Comparison of ENCODE assay signal across 9 cellular contexts in the genomic region with DNA sequence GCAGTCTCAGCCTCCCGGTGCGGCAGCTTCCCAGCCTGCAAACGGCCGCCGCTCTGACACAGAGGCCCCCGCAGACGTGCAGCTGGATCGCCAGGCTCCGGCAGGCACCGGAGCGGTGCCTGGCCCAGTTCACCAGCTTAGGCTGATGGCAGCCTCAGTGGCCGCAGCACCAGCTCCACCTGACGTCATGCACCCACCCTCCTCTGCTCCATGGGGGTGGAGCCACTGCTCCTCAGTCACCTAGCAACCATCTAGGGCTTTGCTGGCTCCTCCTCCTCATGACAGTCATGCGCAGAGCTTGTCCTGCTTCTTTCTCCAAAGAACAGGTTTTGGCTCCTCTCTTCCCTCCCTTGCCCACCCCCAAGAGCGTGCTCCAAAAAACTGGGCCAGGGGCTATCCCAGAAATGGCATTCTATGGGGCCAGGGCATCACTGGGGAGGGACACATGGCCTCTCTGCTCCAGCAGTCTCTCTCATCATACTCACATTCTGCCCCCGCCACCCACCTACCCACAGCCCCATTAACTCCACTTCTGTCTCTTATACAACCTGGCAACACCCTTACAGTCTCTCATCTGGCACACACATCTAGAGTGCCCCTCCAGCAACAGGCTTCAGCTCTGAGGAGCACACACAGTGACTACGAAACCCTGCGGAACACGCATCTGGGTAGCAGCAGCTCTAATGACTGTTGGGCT. TPM values are rescaled to one million over a fixed set of nuclear protein-coding genes. Genes with fewer than 3 reads are reported as not detected.
A peak's percentile ranks its signal among the peaks of the same experiment; 100 is the strongest.
DNase-seq lines count a peak whose midpoint lies in the region; ATAC-seq and TF ChIP-seq lines count a peak whose summit lies in the region.
"Had no signal": no experiment of that assay in that cellular context is flagged by ENCODE, and none has a peak within 500 bp of the region (broad histone marks: within the 10 kb centered on the region; RNA-seq: fewer than 3 reads in every experiment).

No MANE protein-coding gene starts in this region.

- H3K36me3 Mint-ChIP-seq in CD4-positive, CD25-positive, alpha-beta regulatory T cell, result peaks cover 56% of the 10 kb centered on the region
- peaks cover 58% of the 10 kb centered on the region for H3K36me3 Mint-ChIP-seq in endothelial cell (ENCODE audit: low read depth, unreplicated experiment)

- peak overlapping the region; percentile 75 for H3K9ac ChIP-seq in mesenchymal stem cell (ENCODE audit: low read length)

- no peaks in the 10 kb centered on the region for H3K27me3 ChIP-seq in CD4-positive, CD25-positive, alpha-beta regulatory T cell (ENCODE audit: control insufficient read depth, insufficient read depth, low read length)
- H3K27me3 ChIP-seq in mesenchymal stem cell (ENCODE audit: control insufficient read depth in 1 of 2, insufficient read depth in 1 of 2, low read length in 2 of 2) (no peaks in the 10 kb centered on the region), aorta (ENCODE audit: control insufficient read depth in 1 of 2, insufficient read depth in 2 of 2, low read length in 1 of 2) (no peaks in the 10 kb centered on the region)

- H3K9me3 Mint-ChIP-seq in CD4-positive, CD25-positive, alpha-beta regulatory T cell, result no peaks in the 10 kb centered on the region
- no peaks in the 10 kb centered on the region for H3K9me3 Mint-ChIP-seq in endothelial cell (ENCODE audit: unreplicated experiment)
- H3K9me3 Mint-ChIP-seq: activated B cell treated with CpG ODN at 0.5 μM for 24 hours had no signal

- TF ChIP-seq CTCF in endothelial cell (IDR thresholded peaks at IDR 0.05; ENCODE audit: unreplicated experiment), result no peak

- no peak overlapping the region for H3K27ac ChIP-seq in CD4-positive, CD25-positive, alpha-beta regulatory T cell (ENCODE audit: insufficient read depth, low read length, poor library complexity, severe bottlenecking)
- no peak overlapping the region for H3K27ac ChIP-seq in mesenchymal stem cell (ENCODE audit: low read length, poor library complexity, severe bottlenecking)
- H3K27ac ChIP-seq in aorta (ENCODE audit: low read depth in 1 of 2, low read length in 2 of 2), result no peak overlapping the region

- no peak overlapping the region for H3K23ac ChIP-seq in mesenchymal stem cell (ENCODE audit: low read length in 2 of 2)

- H4K8ac ChIP-seq in mesenchymal stem cell (ENCODE audit: low read length), result no peak overlapping the region

- H2BK12ac ChIP-seq in mesenchymal stem cell (ENCODE audit: low read length in 2 of 2), result no peak overlapping the region

- intact Hi-C loops in aorta (cut with DNase I), result no loop called here

- H2BK120ac ChIP-seq in mesenchymal stem cell (ENCODE audit: low read depth, low read length), result no peak overlapping the region

- no peak overlapping the region for H3K4me2 ChIP-seq in mesenchymal stem cell (ENCODE audit: low read length, poor library complexity, severe bottlenecking)

- no peak overlapping the region for H3K14ac ChIP-seq in mesenchymal stem cell (ENCODE audit: low read length in 2 of 2)

- H3K4me1 ChIP-seq in CD4-positive, CD25-positive, alpha-beta regulatory T cell (ENCODE audit: control insufficient read depth, insufficient read depth, low read length, poor library complexity, severe bottlenecking), result peaks cover 3% of the 10 kb centered on the region
- peaks cover 12% of the 10 kb centered on the region for H3K4me1 ChIP-seq in mesenchymal stem cell (ENCODE audit: control insufficient read depth, insufficient read depth, low read depth, low read length)
- H3K4me1 ChIP-seq in aorta (ENCODE audit: control insufficient read depth in 1 of 2, insufficient read depth in 2 of 2, low read length in 2 of 2), result no peaks in the 10 kb centered on the region

- H3K27me3 Mint-ChIP-seq in CD4-positive, CD25-positive, alpha-beta regulatory T cell, result no peaks in the 10 kb centered on the region
- peaks cover 7% of the 10 kb centered on the region for H3K27me3 Mint-ChIP-seq in endothelial cell (ENCODE audit: unreplicated experiment)
- H3K27me3 Mint-ChIP-seq: activated B cell treated with CpG ODN at 0.5 μM for 24 hours had no signal

- no peak overlapping the region for H3K4me3 Mint-ChIP-seq in CD4-positive, CD25-positive, alpha-beta regulatory T cell
- H3K4me3 Mint-ChIP-seq in endothelial cell (ENCODE audit: unreplicated experiment), result peak overlapping the region; percentile 43
- H3K4me3 Mint-ChIP-seq: activated B cell treated with CpG ODN at 0.5 μM for 24 hours had no signal

- no peak overlapping the region for H3K4me3 ChIP-seq in CD4-positive, CD25-positive, alpha-beta regulatory T cell (ENCODE audit: low read depth, low read length)
- peak overlapping the region in 1 of 2 experiments; percentile 75 for H3K4me3 ChIP-seq in mesenchymal stem cell (ENCODE audit: insufficient read depth in 1 of 2, low read depth in 1 of 2, low read length in 2 of 2)
- no peak overlapping the region for H3K4me3 ChIP-seq in aorta (ENCODE audit: low read length in 2 of 2)

- peaks cover 74% of the 10 kb centered on the region for H3K79me1 ChIP-seq in mesenchymal stem cell (replicated peaks; ENCODE audit: low read length, poor library complexity, severe bottlenecking)

- no peak overlapping the region for H2BK5ac ChIP-seq in mesenchymal stem cell (ENCODE audit: low read depth, low read length, poor library complexity, severe bottlenecking)

- no peak overlapping the region for H2AFZ ChIP-seq in mesenchymal stem cell (ENCODE audit: low read depth, low read length)

- peaks cover 45% of the 10 kb centered on the region for H3K36me3 ChIP-seq in CD4-positive, CD25-positive, alpha-beta regulatory T cell (ENCODE audit: control insufficient read depth, insufficient read depth, low read length)
- peaks cover 51 to 61% of the 10 kb centered on the region in 2 experiments for H3K36me3 ChIP-seq in mesenchymal stem cell (ENCODE audit: control insufficient read depth in 1 of 2, insufficient read depth in 2 of 2, low read depth in 1 of 2, low read length in 2 of 2)
- H3K36me3 ChIP-seq in aorta (ENCODE audit: control insufficient read depth in 1 of 2, insufficient read depth in 2 of 2, low read length in 1 of 2), result peaks cover 9% of the 10 kb centered on the region in 2 donors

- H3K4me1 Mint-ChIP-seq in CD4-positive, CD25-positive, alpha-beta regulatory T cell, result peaks cover 0 to 25% (median 14%) of the 10 kb centered on the region in 4 donors
- H3K4me1 Mint-ChIP-seq in endothelial cell (ENCODE audit: unreplicated experiment), result peaks cover 37% of the 10 kb centered on the region
- H3K4me1 Mint-ChIP-seq: activated B cell treated with CpG ODN at 0.5 μM for 24 hours had no signal

- no peak overlapping the region for H2BK15ac ChIP-seq in mesenchymal stem cell (ENCODE audit: low read depth, poor library complexity, severe bottlenecking)

- no peaks in the 10 kb centered on the region for H3K9me3 ChIP-seq in CD4-positive, CD25-positive, alpha-beta regulatory T cell (ENCODE audit: control insufficient read depth in 2 of 2, low read length in 2 of 2)
- H3K9me3 ChIP-seq in mesenchymal stem cell (ENCODE audit: control insufficient read depth, low read length), result no peaks in the 10 kb centered on the region
- H3K9me3 ChIP-seq in aorta (ENCODE audit: control insufficient read depth, low read length), result no peaks in the 10 kb centered on the region

- no peak overlapping the region for H3K4ac ChIP-seq in mesenchymal stem cell (ENCODE audit: low read depth in 1 of 2, low read length in 2 of 2)

- no peak overlapping the region for H4K91ac ChIP-seq in mesenchymal stem cell (ENCODE audit: low read length)

- H3K18ac ChIP-seq in mesenchymal stem cell (ENCODE audit: low read depth in 1 of 2, low read length in 2 of 2), result no peak overlapping the region

- ATAC-seq in CD4-positive, CD25-positive, alpha-beta regulatory T cell (ENCODE audit: low read depth in 2 of 2), result no peak
- ATAC-seq in aorta (ENCODE audit: low FRiP score) (peak; percentile 90), GM18861 (IDR thresholded peaks at IDR 0.05; ENCODE audit: unreplicated experiment) (no peak), HG03432 (IDR thresholded peaks at IDR 0.05; ENCODE audit: unreplicated experiment) (no peak)

- H2AK5ac ChIP-seq in mesenchymal stem cell (ENCODE audit: low read length, severe bottlenecking), result no peak overlapping the region

- H3K27ac Mint-ChIP-seq in CD4-positive, CD25-positive, alpha-beta regulatory T cell, result peak overlapping the region; percentile 31 to 80 (median 62)
- peak overlapping the region; percentile 92 for H3K27ac Mint-ChIP-seq in endothelial cell (ENCODE audit: unreplicated experiment)
- H3K27ac Mint-ChIP-seq: activated B cell treated with CpG ODN at 0.5 μM for 24 hours had no signal

- WGBS in mesenchymal stem cell, result 61% methylated on average over 19 of the region's 19 CpGs
- WGBS in aorta, 2 donors, result 44 to 49% methylated on average over 19 of the region's 19 CpGs

- DNase-seq in CD4-positive, CD25-positive, alpha-beta regulatory T cell, result no peak
- DNase-seq in NCI-H2171 treated with DMSO at 0.1 percent for 48 hours (lab: John Stamatoyannopoulos, UW), result peak; percentile 94
- DNase-seq in endothelial cell (ENCODE audit: low spot score), result peak; percentile 62
- DNase-seq in mesenchymal stem cell, result peak; percentile 77
- peak; percentile 85 to 89 for DNase-seq in aorta
- no peak for DNase-seq in NOMO-1 (lab: John Stamatoyannopoulos, UW; ENCODE audit: unreplicated experiment in 2 of 2)
- DNase-seq: activated B cell treated with CpG ODN at 0.5 μM for 24 hours had no signal

RNA-seq across cellular contexts. Expression of a gene that starts 5.5 kb away (rescaled TPM):
- 83.5 TPM for total RNA-seq in CD4-positive, CD25-positive, alpha-beta regulatory T cell
- 10 to 100 TPM; 42.9 to 58.9 (median 47.0) TPM for polyA plus RNA-seq in CD4-positive, CD25-positive, alpha-beta regulatory T cell
- total RNA-seq in endothelial cell (ENCODE audit: unreplicated experiment) (244 TPM), aorta (100 to 1,000 TPM; 141 to 158 TPM)
- 188 TPM for polyA plus RNA-seq in mesenchymal stem cell (2013, experiment 1 of 2)
- polyA plus RNA-seq in mesenchymal stem cell (2013, experiment 2 of 2), result 195 TPM
- polyA plus RNA-seq in aorta, result 100 to 1,000 TPM in 1 of 2 donors, 10 to 100 TPM in 1; 73.8 to 106 TPM

RNA-seq across cellular contexts. Expression of a gene that starts 31.4 kb away (rescaled TPM):
- 12.7 TPM for total RNA-seq in CD4-positive, CD25-positive, alpha-beta regulatory T cell
- under 1 TPM; 0.30 to 0.93 (median 0.62) TPM for polyA plus RNA-seq in CD4-positive, CD25-positive, alpha-beta regulatory T cell
- 4.2 TPM for total RNA-seq in endothelial cell (ENCODE audit: unreplicated experiment)
- polyA plus RNA-seq in mesenchymal stem cell (2013, experiment 1 of 2), result 0.15 TPM
- 0.10 TPM for polyA plus RNA-seq in mesenchymal stem cell (2013, experiment 2 of 2)
- 1 to 10 TPM; 6.2 to 7.3 TPM for total RNA-seq in aorta
- polyA plus RNA-seq in aorta, result 1 to 10 TPM in 1 of 2 donors, not detected in 1; 1.6 TPM

RNA-seq across cellular contexts. Expression of a gene that starts 46.8 kb away (rescaled TPM):
- total RNA-seq in CD4-positive, CD25-positive, alpha-beta regulatory T cell, result 1.1 TPM
- 1 to 10 TPM; 1.2 to 3.9 (median 2.3) TPM for polyA plus RNA-seq in CD4-positive, CD25-positive, alpha-beta regulatory T cell
- total RNA-seq in endothelial cell (ENCODE audit: unreplicated experiment) (5.0 TPM), aorta (1 to 10 TPM; 1.4 to 3.1 TPM)
- 0.46 TPM for polyA plus RNA-seq in mesenchymal stem cell (2013, experiment 1 of 2)
- polyA plus RNA-seq in mesenchymal stem cell (2013, experiment 2 of 2), result 0.29 TPM
- 1 to 10 TPM; 1.3 to 4.5 TPM for polyA plus RNA-seq in aorta

RNA-seq across cellular contexts. Expression of a gene that starts 46.9 kb away (rescaled TPM):
- 18.4 TPM for total RNA-seq in CD4-positive, CD25-positive, alpha-beta regulatory T cell
- 10 to 100 TPM; 49.4 to 84.3 (median 59.2) TPM for polyA plus RNA-seq in CD4-positive, CD25-positive, alpha-beta regulatory T cell
- total RNA-seq in endothelial cell (ENCODE audit: unreplicated experiment) (34.1 TPM), aorta (10 to 100 TPM in 1 of 2 donors, 1 to 10 TPM in 1; 6.3 to 10.2 TPM)
- 7.0 TPM for polyA plus RNA-seq in mesenchymal stem cell (2013, experiment 1 of 2)
- 7.3 TPM for polyA plus RNA-seq in mesenchymal stem cell (2013, experiment 2 of 2)
- 10 to 100 TPM in 1 of 2 donors, 1 to 10 TPM in 1; 6.5 to 19.9 TPM for polyA plus RNA-seq in aorta

Comparison
In these comparisons a context has a peak if more than half of its experiments do, and no peak if none do; other contexts are left out.
1. DNase-seq: peak in NCI-H2171 treated with DMSO at 0.1 percent for 48 hours (single experiment), endothelial cell (single experiment), mesenchymal stem cell (single experiment) and aorta (2 of 2); none in CD4-positive, CD25-positive, alpha-beta regulatory T cell (0 of 3) and NOMO-1 (0 of 2).